In genomic region chr13:106858910-106859309, GRCh38 we compare ENCODE assay signal across 17 cellular contexts.
DNase-seq lines count a peak whose midpoint lies in the region; ATAC-seq and TF ChIP-seq lines count a peak whose summit lies in the region.
"Had no signal": no experiment of that assay in that cellular context is flagged by ENCODE, and none has a peak within 500 bp of the region (broad histone marks: within the 10 kb centered on the region; RNA-seq: fewer than 3 reads in every experiment).

No MANE protein-coding gene starts in this region.

- no peaks in the 10 kb centered on the region for H3K36me3 ChIP-seq in HUES6 (ENCODE audit: control insufficient read depth, insufficient read depth, low read length)
- no peaks in the 10 kb centered on the region for H3K36me3 ChIP-seq in iPS-20b (ENCODE audit: insufficient read depth, low read depth, low read length)
- H3K36me3 ChIP-seq in colonic mucosa = no peaks in the 10 kb centered on the region
- H3K36me3 ChIP-seq: adrenal gland, HAP-1 had no signal

- intact Hi-C loops in colonic mucosa (cut with DNase I) = no loop called here

- in situ Hi-C loops in astrocyte of the cerebellum (cut with HindIII; ENCODE audit: low sequenced_read_pairs) = no loop called here

- H3K27me3 ChIP-seq in HUES6 (ENCODE audit: control insufficient read depth, insufficient read depth, low read length) (no peaks in the 10 kb centered on the region), iPS-20b (ENCODE audit: insufficient read depth, low read length) (peaks cover 3% of the 10 kb centered on the region; the same call in 1 of the 2 replicates), colonic mucosa (no peaks in the 10 kb centered on the region)
- H3K27me3 ChIP-seq: adrenal gland had no signal

- H3K4me3 ChIP-seq in HUES6 (ENCODE audit: low read depth, low read length) = peak overlapping the region; percentile 28
- H3K4me3 ChIP-seq in astrocyte of the cerebellum (ENCODE audit: low read depth, low read length) = no peak overlapping the region
- H3K4me3 ChIP-seq in iPS-20b (ENCODE audit: low read length) = peak overlapping the region; percentile 52
- no peak overlapping the region for H3K4me3 ChIP-seq in colonic mucosa
- H3K4me3 ChIP-seq: adrenal gland, HAP-1 had no signal

- H3K9ac ChIP-seq in HUES6 (ENCODE audit: low read length) = peak overlapping the region; percentile 83
- H3K9ac ChIP-seq in iPS-20b (ENCODE audit: low read depth, low read length) = peak overlapping the region; percentile 77
- H3K9ac ChIP-seq in colonic mucosa (ENCODE audit: low read depth in 2 of 2, low read length in 2 of 2) = no peak overlapping the region
- H3K9ac ChIP-seq: SK-N-SH had no signal

- H3K9me3 ChIP-seq in HUES6 (ENCODE audit: control insufficient read depth, insufficient read depth, low read depth, low read length) (no peaks in the 10 kb centered on the region), iPS-20b (ENCODE audit: insufficient read depth, low read depth, low read length) (no peaks in the 10 kb centered on the region), colonic mucosa (no peaks in the 10 kb centered on the region)
- H3K9me3 ChIP-seq: adrenal gland, HAP-1, SK-N-SH had no signal

- DNase-seq in astrocyte of the cerebellum (ENCODE audit: low read depth) (peak; percentile 18), renal cortical epithelial cell (ENCODE audit: low read depth) (peak; percentile 67), cerebellar cortex (ENCODE audit: low spot score) (no peak), colonic mucosa (no peak)
- DNase-seq in stimulated activated CD4-positive, alpha-beta T cell treated with anti-CD3 and anti-CD28 coated beads, Interleukin-1b, Interleukin-23, amount 100 ng/mL, for 48 hours = no peak
- DNase-seq: activated B cell treated with CpG ODN at 0.5 μM for 24 hours; activated CD4-positive, alpha-beta memory T cell treated with anti-CD3 and anti-CD28 coated beads for 36 hours; adrenal gland; DMS79 treated with DMSO at 0.1 percent for 48 hours; foreskin fibroblast; SK-N-SH had no signal

- no peak for ATAC-seq in HG02970 (IDR thresholded peaks at IDR 0.05; ENCODE audit: low FRiP score, unreplicated experiment)
- ATAC-seq: left lobe of liver had no signal

- H3K27ac ChIP-seq in HUES6 (ENCODE audit: low read depth, low read length) (peak overlapping the region; percentile 95), iPS-20b (ENCODE audit: low read length) (peak overlapping the region; percentile 94), colonic mucosa (no peak overlapping the region)
- H3K27ac ChIP-seq: adrenal gland, epithelial cell of prostate had no signal

- no peak for TF ChIP-seq CTCF in astrocyte of the cerebellum (IDR thresholded peaks at IDR 0.05; ENCODE audit: low read depth, low read length, missing control alignments)
- TF ChIP-seq CTCF in colonic mucosa (IDR thresholded peaks at IDR 0.05) = no peak

- H3K4me1 ChIP-seq in HUES6 (ENCODE audit: control insufficient read depth, insufficient read depth, low read length) = peaks cover 36% of the 10 kb centered on the region
- H3K4me1 ChIP-seq in iPS-20b (ENCODE audit: insufficient read depth, low read length) = peaks cover 33% of the 10 kb centered on the region; the same call in 1 of the 2 replicates
- no peaks in the 10 kb centered on the region for H3K4me1 ChIP-seq in colonic mucosa
- H3K4me1 ChIP-seq: adrenal gland had no signal

Comparison
In these comparisons a context has a peak if more than half of its experiments do, and no peak if none do; other contexts are left out.
1. H3K4me3 ChIP-seq: peak in HUES6 (single experiment) and iPS-20b (single experiment); none in astrocyte of the cerebellum (single experiment) and colonic mucosa (single experiment).
2. H3K9ac ChIP-seq: peak in HUES6 (single experiment) and iPS-20b (single experiment); none in colonic mucosa (0 of 2).
3. DNase-seq: peak in astrocyte of the cerebellum (single experiment) and renal cortical epithelial cell (single experiment); none in cerebellar cortex (single experiment), stimulated activated CD4-positive, alpha-beta T cell treated with anti-CD3 and anti-CD28 coated beads, Interleukin-1b, Interleukin-23, amount 100 ng/mL, for 48 hours (single experiment) and colonic mucosa (single experiment).